In the genomic region with DNA sequence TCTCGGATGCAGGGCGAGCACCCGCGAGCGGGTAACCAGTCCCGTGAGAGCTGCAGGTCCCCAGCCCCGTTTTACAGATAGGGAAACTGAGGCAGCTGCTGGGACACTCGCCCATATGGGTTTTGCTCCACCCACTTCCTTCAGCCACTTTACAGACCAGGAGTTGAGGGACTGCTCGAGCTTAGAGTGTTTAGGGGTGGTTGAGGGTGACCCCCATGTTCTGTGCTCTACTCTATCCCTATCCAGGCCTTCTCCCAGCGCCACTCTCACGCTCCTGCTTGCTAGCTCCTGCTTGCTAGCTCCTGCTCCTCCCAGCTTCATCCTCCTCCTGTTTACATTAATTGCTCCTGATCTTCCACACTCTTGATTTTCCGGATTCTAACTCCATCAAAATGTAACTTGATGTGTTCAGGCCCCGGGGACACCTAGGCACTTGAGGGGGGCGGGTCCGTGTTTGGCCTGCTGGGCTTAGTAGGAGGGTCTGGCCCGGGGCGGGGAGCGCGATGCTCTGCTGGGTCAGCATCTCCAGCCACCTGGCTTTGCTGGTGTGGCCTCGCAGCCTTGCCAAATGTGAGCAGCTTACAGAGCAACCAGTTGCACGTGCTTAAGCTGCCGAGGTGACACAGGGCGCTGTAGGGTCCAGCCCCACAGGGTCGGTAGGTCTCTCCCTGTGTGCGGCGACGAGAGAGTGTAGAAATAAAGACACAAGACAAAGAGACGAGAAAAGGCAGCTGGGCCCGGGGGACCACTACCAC, we compare ENCODE assay signal across 8 cellular contexts. TPM values are rescaled to one million over a fixed set of nuclear protein-coding genes. Genes with fewer than 3 reads are reported as not detected.
A peak's percentile ranks its signal among the peaks of the same experiment; 100 is the strongest.
DNase-seq lines count a peak whose midpoint lies in the region; ATAC-seq, FAIRE-seq and TF ChIP-seq lines count a peak whose summit lies in the region.

No MANE protein-coding gene starts in this region.

- DNase-seq in NCI-H69 (lab: John Stamatoyannopoulos, UW) (peak; percentile 37), D721Med (ENCODE audit: insufficient read length, low spot score) (no peak), urothelium cell line (ENCODE audit: low spot score) (no peak), NCI-H2171 treated with DMSO at 0.1 percent for 48 hours (lab: John Stamatoyannopoulos, UW) (no peak)
- no peak for DNase-seq in effector memory CD4-positive, alpha-beta T cell
- DNase-seq in natural killer cell treated with Interleukin-12 subunit alpha and Interleukin-12 subunit beta and Interleukin-15 and Interleukin-18, amount 100 ng/mL, for 72 hours (ENCODE audit: low spot score): peak; percentile 59

- H3K9ac ChIP-seq in BLaER1: peak overlapping the region; percentile 95

- H3K27ac ChIP-seq in BLaER1: peak overlapping the region; percentile 99
- H3K27ac ChIP-seq in effector memory CD4-positive, alpha-beta T cell (ENCODE audit: insufficient read depth, low read length, poor library complexity, severe bottlenecking): peak overlapping the region; percentile 96

- H3K9me3 ChIP-seq in BLaER1: no peaks in the 10 kb centered on the region; the same call in 1 of the 2 replicates
- no peaks in the 10 kb centered on the region for H3K9me3 ChIP-seq in effector memory CD4-positive, alpha-beta T cell (ENCODE audit: control insufficient read depth, low read length)

- peak overlapping the region; percentile 85 for H3K4me2 ChIP-seq in BLaER1

- H3K27ac Mint-ChIP-seq in natural killer cell treated with Interleukin-12 subunit alpha and Interleukin-12 subunit beta and Interleukin-15 and Interleukin-18, amount 100 ng/mL, for 72 hours: peak overlapping the region; percentile 92 to 99

- no peak for ATAC-seq in natural killer cell treated with Interleukin-12 subunit alpha and Interleukin-12 subunit beta and Interleukin-15 and Interleukin-18, amount 100 ng/mL, for 72 hours
- ATAC-seq in GM21529 (IDR thresholded peaks at IDR 0.05; ENCODE audit: unreplicated experiment): no peak

- peak overlapping the region; percentile 88 for H3K4me3 Mint-ChIP-seq in natural killer cell treated with Interleukin-12 subunit alpha and Interleukin-12 subunit beta and Interleukin-15 and Interleukin-18, amount 100 ng/mL, for 72 hours

- peaks cover 13% of the 10 kb centered on the region for H3K36me3 ChIP-seq in BLaER1
- H3K36me3 ChIP-seq in effector memory CD4-positive, alpha-beta T cell (ENCODE audit: control insufficient read depth, insufficient read depth, low read length): peaks cover 9% of the 10 kb centered on the region

- no peak for FAIRE-seq in D721Med (lab: Jason Lieb, UNC)
- FAIRE-seq in urothelium cell line (lab: Jason Lieb, UNC): no peak

- peaks cover 14% of the 10 kb centered on the region in 2 donors for H3K27me3 Mint-ChIP-seq in natural killer cell treated with Interleukin-12 subunit alpha and Interleukin-12 subunit beta and Interleukin-15 and Interleukin-18, amount 100 ng/mL, for 72 hours

- H4K20me1 ChIP-seq in BLaER1: peaks cover 26% of the 10 kb centered on the region

- peaks cover 36% of the 10 kb centered on the region for H3K4me1 ChIP-seq in BLaER1
- H3K4me1 ChIP-seq in effector memory CD4-positive, alpha-beta T cell (ENCODE audit: control insufficient read depth, insufficient read depth, low read length, poor library complexity, severe bottlenecking): peaks cover 30% of the 10 kb centered on the region

- no peak for TF ChIP-seq CTCF in D721Med (IDR thresholded peaks at IDR 0.05; ENCODE audit: insufficient read depth, missing control alignments)

- no peaks in the 10 kb centered on the region for H3K9me3 Mint-ChIP-seq in natural killer cell treated with Interleukin-12 subunit alpha and Interleukin-12 subunit beta and Interleukin-15 and Interleukin-18, amount 100 ng/mL, for 72 hours

- H3K4me1 Mint-ChIP-seq in natural killer cell treated with Interleukin-12 subunit alpha and Interleukin-12 subunit beta and Interleukin-15 and Interleukin-18, amount 100 ng/mL, for 72 hours (ENCODE audit: low read depth in 2 of 2): peaks cover 25 to 26% of the 10 kb centered on the region in 2 donors

- H3K27me3 ChIP-seq in BLaER1: peaks cover 29% of the 10 kb centered on the region
- no peaks in the 10 kb centered on the region for H3K27me3 ChIP-seq in effector memory CD4-positive, alpha-beta T cell (replicated peaks; ENCODE audit: control insufficient read depth, insufficient read depth, low read length, poor library complexity, severe bottlenecking)

- no peaks in the 10 kb centered on the region for H3K36me3 Mint-ChIP-seq in natural killer cell treated with Interleukin-12 subunit alpha and Interleukin-12 subunit beta and Interleukin-15 and Interleukin-18, amount 100 ng/mL, for 72 hours

- peak overlapping the region; percentile 99 for H3K4me3 ChIP-seq in BLaER1
- peak overlapping the region; percentile 98 for H3K4me3 ChIP-seq in effector memory CD4-positive, alpha-beta T cell (ENCODE audit: insufficient read depth, low read depth, low read length, poor library complexity, severe bottlenecking)

RNA-seq across cellular contexts. Expression of a gene that starts 1.5 kb away (rescaled TPM):
- 100 to 1,000 TPM in 1 of 2 donors, 10 to 100 TPM in 1; 56.8 to 110 TPM for total RNA-seq in natural killer cell treated with Interleukin-12 subunit alpha and Interleukin-12 subunit beta and Interleukin-15 and Interleukin-18, amount 100 ng/mL, for 72 hours

RNA-seq across cellular contexts. Expression of a gene that starts 20.2 kb away (rescaled TPM):
- not detected for total RNA-seq in natural killer cell treated with Interleukin-12 subunit alpha and Interleukin-12 subunit beta and Interleukin-15 and Interleukin-18, amount 100 ng/mL, for 72 hours

RNA-seq across cellular contexts. Expression of a gene that starts 31.1 kb away (rescaled TPM):
- 10 to 100 TPM; 58.1 to 60.4 TPM for total RNA-seq in natural killer cell treated with Interleukin-12 subunit alpha and Interleukin-12 subunit beta and Interleukin-15 and Interleukin-18, amount 100 ng/mL, for 72 hours

Comparison
In these comparisons a context has a peak if more than half of its experiments do, and no peak if none do; other contexts are left out.
1. DNase-seq: peak in NCI-H69 (single experiment) and natural killer cell treated with Interleukin-12 subunit alpha and Interleukin-12 subunit beta and Interleukin-15 and Interleukin-18, amount 100 ng/mL, for 72 hours (single experiment); none in effector memory CD4-positive, alpha-beta T cell (0 of 3), D721Med (single experiment), urothelium cell line (single experiment) and NCI-H2171 treated with DMSO at 0.1 percent for 48 hours (single experiment).